ENCODE assay signal across 1 cellular context in the genomic region with DNA sequence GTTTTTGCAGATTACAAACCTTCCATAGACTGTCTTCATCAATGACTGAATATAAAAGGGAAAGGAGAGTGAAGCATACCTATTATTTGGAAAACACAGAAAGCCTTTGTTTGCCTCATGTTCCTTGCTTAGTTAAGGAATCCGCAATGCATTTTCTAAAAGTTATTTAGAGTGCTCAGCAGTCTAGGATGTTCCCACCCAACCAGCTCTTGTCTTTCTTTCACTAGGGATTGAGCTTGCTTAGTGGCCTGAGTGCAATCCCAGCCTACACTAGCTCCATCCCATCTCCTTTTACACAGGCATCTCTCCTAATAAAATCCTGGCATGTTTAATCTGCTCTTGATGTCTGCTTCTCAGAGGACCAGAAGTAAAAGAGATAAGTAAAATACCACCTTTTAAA.
TF ChIP-seq lines count a peak whose summit lies in the region.

No MANE protein-coding gene starts in this region.

TF ChIP-seq in WTC11, 78 proteins besides CTCF, POLR2A, EP300 and RAD21:
- TF ChIP-seq, protein P1, sequence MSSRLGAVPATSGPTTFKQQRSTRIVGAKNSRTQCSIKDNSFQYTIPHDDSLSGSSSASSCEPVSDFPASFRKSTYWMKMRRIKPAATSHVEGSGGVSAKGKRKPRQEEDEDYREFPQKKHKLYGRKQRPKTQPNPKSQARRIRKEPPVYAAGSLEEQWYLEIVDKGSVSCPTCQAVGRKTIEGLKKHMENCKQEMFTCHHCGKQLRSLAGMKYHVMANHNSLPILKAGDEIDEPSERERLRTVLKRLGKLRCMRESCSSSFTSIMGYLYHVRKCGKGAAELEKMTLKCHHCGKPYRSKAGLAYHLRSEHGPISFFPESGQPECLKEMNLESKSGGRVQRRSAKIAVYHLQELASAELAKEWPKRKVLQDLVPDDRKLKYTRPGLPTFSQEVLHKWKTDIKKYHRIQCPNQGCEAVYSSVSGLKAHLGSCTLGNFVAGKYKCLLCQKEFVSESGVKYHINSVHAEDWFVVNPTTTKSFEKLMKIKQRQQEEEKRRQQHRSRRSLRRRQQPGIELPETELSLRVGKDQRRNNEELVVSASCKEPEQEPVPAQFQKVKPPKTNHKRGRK (CRISPR knock-in tag; IDR thresholded peaks at IDR 0.05; ENCODE audit: borderline replicate concordance), result no peak
- no peak for TF ChIP-seq ETV6 (CRISPR knock-in tag; IDR thresholded peaks at IDR 0.05)
- TF ChIP-seq, protein P2, sequence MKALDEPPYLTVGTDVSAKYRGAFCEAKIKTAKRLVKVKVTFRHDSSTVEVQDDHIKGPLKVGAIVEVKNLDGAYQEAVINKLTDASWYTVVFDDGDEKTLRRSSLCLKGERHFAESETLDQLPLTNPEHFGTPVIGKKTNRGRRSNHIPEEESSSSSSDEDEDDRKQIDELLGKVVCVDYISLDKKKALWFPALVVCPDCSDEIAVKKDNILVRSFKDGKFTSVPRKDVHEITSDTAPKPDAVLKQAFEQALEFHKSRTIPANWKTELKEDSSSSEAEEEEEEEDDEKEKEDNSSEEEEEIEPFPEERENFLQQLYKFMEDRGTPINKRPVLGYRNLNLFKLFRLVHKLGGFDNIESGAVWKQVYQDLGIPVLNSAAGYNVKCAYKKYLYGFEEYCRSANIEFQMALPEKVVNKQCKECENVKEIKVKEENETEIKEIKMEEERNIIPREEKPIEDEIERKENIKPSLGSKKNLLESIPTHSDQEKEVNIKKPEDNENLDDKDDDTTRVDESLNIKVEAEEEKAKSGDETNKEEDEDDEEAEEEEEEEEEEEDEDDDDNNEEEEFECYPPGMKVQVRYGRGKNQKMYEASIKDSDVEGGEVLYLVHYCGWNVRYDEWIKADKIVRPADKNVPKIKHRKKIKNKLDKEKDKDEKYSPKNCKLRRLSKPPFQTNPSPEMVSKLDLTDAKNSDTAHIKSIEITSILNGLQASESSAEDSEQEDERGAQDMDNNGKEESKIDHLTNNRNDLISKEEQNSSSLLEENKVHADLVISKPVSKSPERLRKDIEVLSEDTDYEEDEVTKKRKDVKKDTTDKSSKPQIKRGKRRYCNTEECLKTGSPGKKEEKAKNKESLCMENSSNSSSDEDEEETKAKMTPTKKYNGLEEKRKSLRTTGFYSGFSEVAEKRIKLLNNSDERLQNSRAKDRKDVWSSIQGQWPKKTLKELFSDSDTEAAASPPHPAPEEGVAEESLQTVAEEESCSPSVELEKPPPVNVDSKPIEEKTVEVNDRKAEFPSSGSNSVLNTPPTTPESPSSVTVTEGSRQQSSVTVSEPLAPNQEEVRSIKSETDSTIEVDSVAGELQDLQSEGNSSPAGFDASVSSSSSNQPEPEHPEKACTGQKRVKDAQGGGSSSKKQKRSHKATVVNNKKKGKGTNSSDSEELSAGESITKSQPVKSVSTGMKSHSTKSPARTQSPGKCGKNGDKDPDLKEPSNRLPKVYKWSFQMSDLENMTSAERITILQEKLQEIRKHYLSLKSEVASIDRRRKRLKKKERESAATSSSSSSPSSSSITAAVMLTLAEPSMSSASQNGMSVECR (CRISPR knock-in tag; IDR thresholded peaks at IDR 0.05; ENCODE audit: borderline replicate concordance), result no peak
- TF ChIP-seq, protein P3, sequence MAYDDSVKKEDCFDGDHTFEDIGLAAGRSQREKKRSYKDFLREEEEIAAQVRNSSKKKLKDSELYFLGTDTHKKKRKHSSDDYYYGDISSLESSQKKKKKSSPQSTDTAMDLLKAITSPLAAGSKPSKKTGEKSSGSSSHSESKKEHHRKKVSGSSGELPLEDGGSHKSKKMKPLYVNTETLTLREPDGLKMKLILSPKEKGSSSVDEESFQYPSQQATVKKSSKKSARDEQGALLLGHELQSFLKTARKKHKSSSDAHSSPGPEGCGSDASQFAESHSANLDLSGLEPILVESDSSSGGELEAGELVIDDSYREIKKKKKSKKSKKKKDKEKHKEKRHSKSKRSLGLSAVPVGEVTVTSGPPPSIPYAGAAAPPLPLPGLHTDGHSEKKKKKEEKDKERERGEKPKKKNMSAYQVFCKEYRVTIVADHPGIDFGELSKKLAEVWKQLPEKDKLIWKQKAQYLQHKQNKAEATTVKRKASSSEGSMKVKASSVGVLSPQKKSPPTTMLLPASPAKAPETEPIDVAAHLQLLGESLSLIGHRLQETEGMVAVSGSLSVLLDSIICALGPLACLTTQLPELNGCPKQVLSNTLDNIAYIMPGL (CRISPR knock-in tag; IDR thresholded peaks at IDR 0.05), result no peak
- no peak for TF ChIP-seq ESRRA (CRISPR knock-in tag; IDR thresholded peaks at IDR 0.05; ENCODE audit: borderline replicate concordance)
- no peak for TF ChIP-seq TEAD1 (CRISPR knock-in tag; IDR thresholded peaks at IDR 0.05)
- no peak for TF ChIP-seq ZNF263 (CRISPR knock-in tag; IDR thresholded peaks at IDR 0.05; ENCODE audit: low read depth)
- TF ChIP-seq, protein P4, sequence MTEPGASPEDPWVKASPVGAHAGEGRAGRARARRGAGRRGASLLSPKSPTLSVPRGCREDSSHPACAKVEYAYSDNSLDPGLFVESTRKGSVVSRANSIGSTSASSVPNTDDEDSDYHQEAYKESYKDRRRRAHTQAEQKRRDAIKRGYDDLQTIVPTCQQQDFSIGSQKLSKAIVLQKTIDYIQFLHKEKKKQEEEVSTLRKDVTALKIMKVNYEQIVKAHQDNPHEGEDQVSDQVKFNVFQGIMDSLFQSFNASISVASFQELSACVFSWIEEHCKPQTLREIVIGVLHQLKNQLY (CRISPR knock-in tag; IDR thresholded peaks at IDR 0.05), result no peak
TF ChIP-seq in WTC11: peak in this region for 0.
